11 cellular contexts compared by ENCODE assay signal in the genomic region with DNA sequence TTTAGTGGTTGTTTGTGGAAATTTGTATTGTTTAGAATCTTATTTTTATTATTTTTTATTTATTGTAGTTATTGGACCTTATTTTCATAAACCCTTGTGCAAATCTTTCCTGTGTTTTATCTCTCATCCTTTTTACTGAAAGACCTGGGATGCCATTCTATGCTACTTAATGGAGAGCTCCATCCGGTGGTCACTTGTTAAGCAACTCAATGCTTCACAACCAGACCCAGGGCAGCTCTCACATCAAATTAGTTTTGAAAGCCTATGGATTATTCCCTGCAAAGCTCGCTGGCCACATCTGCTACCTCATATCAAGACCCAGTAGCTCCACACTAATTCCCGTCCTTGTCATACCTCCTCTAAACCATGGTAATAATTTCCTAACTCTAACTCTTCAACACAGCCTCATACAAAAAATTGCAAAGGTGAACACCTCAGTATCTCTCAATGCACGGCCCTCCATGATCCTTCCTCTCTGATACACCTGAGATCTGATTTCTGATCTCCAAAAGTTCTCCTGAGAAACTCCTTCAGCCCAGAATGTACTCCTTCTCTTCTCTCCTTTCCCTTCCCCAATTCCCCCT.
DNase-seq lines count a peak whose midpoint lies in the region; ATAC-seq, FAIRE-seq and TF ChIP-seq lines count a peak whose summit lies in the region.
"Had no signal": no experiment of that assay in that cellular context is flagged by ENCODE, and none has a peak within 500 bp of the region (broad histone marks: within the 10 kb centered on the region; RNA-seq: fewer than 3 reads in every experiment).

No MANE protein-coding gene starts in this region.

- H4K5ac ChIP-seq in H1 (ENCODE audit: insufficient read length, low read depth, low read length): no peak overlapping the region

- H3K9me3 ChIP-seq in H1 (ENCODE audit: insufficient read depth in 2 of 2, low read depth in 1 of 2, low read length in 1 of 2): no peaks in the 10 kb centered on the region

- no peaks in the 10 kb centered on the region for H3K79me1 ChIP-seq in H1 (ENCODE audit: low read depth, low read length)

- H3K23ac ChIP-seq in H1 (ENCODE audit: insufficient read length): no peak overlapping the region

- H2BK5ac ChIP-seq in H1 (ENCODE audit: low read depth, low read length): no peak overlapping the region

- peak; percentile 65 to 71 for TF ChIP-seq RAD21 in H1 (IDR thresholded peaks at IDR 0.05 in 1 of 2, conservative IDR thresholded peaks at IDR 0.05 in 1 of 2; ENCODE audit: low read depth in 2 of 2, low read length in 2 of 2)

- no peak for TF ChIP-seq POLR2A in H1 (IDR thresholded peaks at IDR 0.05; ENCODE audit: control extremely low read depth in 1 of 2, low read depth in 2 of 2, low read length in 2 of 2)

- WGBS in H1 (ENCODE audit: extremely low coverage in 1 of 2, insufficient coverage in 1 of 2, insufficient read length in 1 of 2, insufficient replicate concordance in 2 of 2, low coverage in 1 of 2, low lambda C conversion rate in 2 of 2, missing lambda C conversion rate in 1 of 2), 2 experiments: 72% methylated on average over 4 of the region's 4 CpGs; no CpG with 5 or more reads in 1 of the 2 experiments

- no peak overlapping the region for H4K8ac ChIP-seq in H1 (ENCODE audit: extremely low read depth, insufficient read depth, low read length)

- no peak for TF ChIP-seq EP300 in H1 (IDR thresholded peaks at IDR 0.05; ENCODE audit: borderline replicate concordance in 1 of 2, low read depth in 2 of 2, low read length in 2 of 2)

- H3K23me2 ChIP-seq in H1 (ENCODE audit: low read depth, low read length): no peaks in the 10 kb centered on the region

- CTCF ChIA-PET in H1 (lab: Charles Lee; ENCODE audit: partially characterized antibody): interaction anchor here (0.7 to 5.1 kb wide), 9 partner anchors 14 to 81 kb away, joined by 3 to 39 read pairs (median 3); no protein-coding TSS in a partner anchor

- H3K4me1 ChIP-seq in H1 (replicated peaks in 1 of 4; ENCODE audit: control insufficient read depth in 3 of 4, insufficient read depth in 4 of 4, low read length in 3 of 4): no peaks in the 10 kb centered on the region

- no peak overlapping the region for H3K9ac ChIP-seq in H1 (replicated peaks in 1 of 4; ENCODE audit: extremely low read depth in 1 of 4, low read depth in 3 of 4, low read length in 3 of 4)

- no peaks in the 10 kb centered on the region for H3K79me2 ChIP-seq in H1 (ENCODE audit: control insufficient read depth in 1 of 2, insufficient read depth in 2 of 2, low read length in 2 of 2)

- no peak overlapping the region for H3K4ac ChIP-seq in H1 (replicated peaks; ENCODE audit: insufficient read length, low read depth, low read length)

- H3K14ac ChIP-seq in H1 (ENCODE audit: insufficient read length): no peak overlapping the region

- H2BK120ac ChIP-seq in H1 (replicated peaks; ENCODE audit: low read depth, low read length): no peak overlapping the region

- no peaks in the 10 kb centered on the region for H3K36me3 ChIP-seq in H1 (ENCODE audit: control insufficient read depth in 2 of 4, insufficient read depth in 4 of 4, low read length in 3 of 4)

- H2AFZ ChIP-seq in H1 (ENCODE audit: low read length): no peak overlapping the region

- FAIRE-seq in H1 (lab: Jason Lieb, UNC): no peak
- FAIRE-seq: A204.1 had no signal

- no peak overlapping the region for H2BK15ac ChIP-seq in H1 (ENCODE audit: low read length)

- no peak overlapping the region for H4K91ac ChIP-seq in H1 (replicated peaks; ENCODE audit: insufficient read length, low read length)

- ATAC-seq in HG02970 (IDR thresholded peaks at IDR 0.05; ENCODE audit: low FRiP score, unreplicated experiment) (no peak), HG03139 (IDR thresholded peaks at IDR 0.05; ENCODE audit: unreplicated experiment) (no peak)
- ATAC-seq: esophagus mucosa had no signal

- no peaks in the 10 kb centered on the region for H4K20me1 ChIP-seq in H1 (replicated peaks in 1 of 2; ENCODE audit: control insufficient read depth in 1 of 2, insufficient read depth in 2 of 2, low read length in 2 of 2)

- H3K56ac ChIP-seq in H1 (replicated peaks; ENCODE audit: insufficient read length, low read depth, low read length): no peak overlapping the region

- no peak overlapping the region for H2BK12ac ChIP-seq in H1 (ENCODE audit: low read depth, low read length)

- no peak overlapping the region for H3K4me2 ChIP-seq in H1 (ENCODE audit: insufficient read depth in 1 of 2, low read depth in 2 of 2, low read length in 2 of 2)

- H2BK20ac ChIP-seq in H1 (ENCODE audit: low read length): no peak overlapping the region

- TF ChIP-seq CTCF in H1 (IDR thresholded peaks at IDR 0.05; ENCODE audit: control extremely low read depth in 1 of 3, insufficient read depth in 1 of 3, low read depth in 1 of 3, low read length in 3 of 3): peak in 2 of 3 experiments; percentile 30 to 42; a peak in 3 of 4 replicates

- no peaks in the 10 kb centered on the region for H3K27me3 ChIP-seq in H1 (replicated peaks in 1 of 4; ENCODE audit: control insufficient read depth in 3 of 4, extremely low read depth in 1 of 4, insufficient read depth in 3 of 4, low read length in 3 of 4)

- peak; percentile 6 for DNase-seq in NCI-H1436 (lab: John Stamatoyannopoulos, UW)
- no peak for DNase-seq in NCI-H1436 treated with DMSO at 0.1 percent for 48 hours (lab: John Stamatoyannopoulos, UW)
- DNase-seq in NCI-H526 treated with DMSO at 0.1 percent for 48 hours (lab: John Stamatoyannopoulos, UW): peak; percentile 36
- no peak for DNase-seq in H1 (ENCODE audit: low read depth in 1 of 2, low spot score in 2 of 2)
- DNase-seq in smooth muscle cell of the brain vasculature (ENCODE audit: low read depth, low spot score): peak; percentile 4
- no peak for DNase-seq in hepatic stellate cell (ENCODE audit: low spot score)
- DNase-seq: posterior cingulate gyrus had no signal

- no peak overlapping the region for H2AK5ac ChIP-seq in H1 (ENCODE audit: low read depth, low read length)

- H3K18ac ChIP-seq in H1 (ENCODE audit: extremely low read depth, low read length): no peak overlapping the region

- POLR2A ChIA-PET in H1 (lab: Charles Lee; ENCODE audit: partially characterized antibody): no interaction called here

- no peak overlapping the region for H3K27ac ChIP-seq in H1 (ENCODE audit: low read depth, low read length)

- no peak overlapping the region for H3K4me3 ChIP-seq in H1 (ENCODE audit: extremely low read depth in 1 of 4, insufficient read depth in 2 of 4, low read depth in 3 of 4, low read length in 4 of 4)

TF ChIP-seq in H1, 55 proteins besides CTCF, POLR2A, EP300 and RAD21:
- no peak for TF ChIP-seq PHF8 (conservative IDR thresholded peaks at IDR 0.05; ENCODE audit: low read depth, low read length)
- TF ChIP-seq POU5F1 (IDR thresholded peaks at IDR 0.05; ENCODE audit: low read depth, low read length): no peak
- TF ChIP-seq RXRA (IDR thresholded peaks at IDR 0.05; ENCODE audit: insufficient read depth, low read depth, low read length): no peak
- TF ChIP-seq SP4 (IDR thresholded peaks at IDR 0.05; ENCODE audit: low read length): no peak
- no peak for TF ChIP-seq NRF1 (IDR thresholded peaks at IDR 0.05; ENCODE audit: low read depth, low read length)
- no peak for TF ChIP-seq SIN3A (conservative IDR thresholded peaks at IDR 0.05 in 1 of 2, IDR thresholded peaks at IDR 0.05 in 1 of 2; ENCODE audit: low read depth in 1 of 2, low read length in 2 of 2)
- TF ChIP-seq CTBP2 (IDR thresholded peaks at IDR 0.05; ENCODE audit: borderline replicate concordance, insufficient read depth, insufficient read length, low read length): no peak

Comparison
In these comparisons a context has a peak if more than half of its experiments do, and no peak if none do; other contexts are left out.
1. DNase-seq: peak in NCI-H1436 (single experiment), NCI-H526 treated with DMSO at 0.1 percent for 48 hours (single experiment) and smooth muscle cell of the brain vasculature (single experiment); none in NCI-H1436 treated with DMSO at 0.1 percent for 48 hours (single experiment), H1 (0 of 2) and hepatic stellate cell (single experiment).